In genomic region chr17:60381958-60382357, GRCh38 we compare ENCODE assay signal across 27 cellular contexts. TPM values are rescaled to one million over a fixed set of nuclear protein-coding genes. Genes with fewer than 3 reads are reported as not detected.
"Had no signal": no experiment of that assay in that cellular context is flagged by ENCODE, and none has a peak within 500 bp of the region (broad histone marks: within the 10 kb centered on the region; RNA-seq: fewer than 3 reads in every experiment).

No MANE protein-coding gene starts in this region.

- H3K27ac ChIP-seq: epithelial cell of prostate, heart left ventricle, prostate gland, testis, upper lobe of left lung had no signal

- H3K36me3 Mint-ChIP-seq: activated CD4-positive, alpha-beta memory T cell treated with anti-CD3 and anti-CD28 coated beads for 36 hours; brain; natural killer cell treated with Interleukin-12 subunit alpha and Interleukin-12 subunit beta and Interleukin-15 and Interleukin-18, amount 100 ng/mL, for 72 hours had no signal

- FAIRE-seq: islet of Langerhans, TTC549 had no signal

- H3K27ac Mint-ChIP-seq: activated B cell treated with CpG ODN at 0.5 μM for 24 hours; activated CD4-positive, alpha-beta memory T cell treated with anti-CD3 and anti-CD28 coated beads for 36 hours; activated CD4-positive, alpha-beta T cell treated with anti-CD3 and anti-CD28 coated beads for 36 hours; activated naive CD4-positive, alpha-beta T cell treated with anti-CD3 and anti-CD28 coated beads, Interleukin-2, amount 10 ng/mL, durations not matched to agents 7 days and 5 days; activated naive CD8-positive, alpha-beta T cell treated with anti-CD3 and anti-CD28 coated beads, Interleukin-2, amount 50 U/mL, for 24 hours; brain; memory B cell; stimulated activated naive B cell treated with anti-CD40 and anti-IgM and Interleukin-4, amounts not matched to agents 10 μg/mL and 1 μg/mL and 100 μg/mL, for 72 hours; T-helper 2 cell treated with Interferon-gamma antibody and Interleukin-4, amounts not matched to agents 5 μg/mL and 100 μg/mL, for 36 hours had no signal

- H3K27me3 ChIP-seq: heart left ventricle, testis, upper lobe of left lung had no signal

- H3K4me3 Mint-ChIP-seq: activated B cell treated with CpG ODN at 0.5 μM for 24 hours; activated CD4-positive, alpha-beta memory T cell treated with anti-CD3 and anti-CD28 coated beads for 36 hours; activated CD4-positive, alpha-beta T cell treated with anti-CD3 and anti-CD28 coated beads for 36 hours; activated naive CD4-positive, alpha-beta T cell treated with anti-CD3 and anti-CD28 coated beads, Interleukin-2, amount 10 ng/mL, durations not matched to agents 7 days and 5 days; activated naive CD8-positive, alpha-beta T cell treated with anti-CD3 and anti-CD28 coated beads, Interleukin-2, amount 50 U/mL, for 24 hours; brain; memory B cell; natural killer cell treated with Interleukin-12 subunit alpha and Interleukin-12 subunit beta and Interleukin-15 and Interleukin-18, amount 100 ng/mL, for 72 hours; stimulated activated naive B cell treated with anti-CD40 and anti-IgM and Interleukin-4, amounts not matched to agents 10 μg/mL and 1 μg/mL and 100 μg/mL, for 72 hours; T-helper 2 cell treated with Interferon-gamma antibody and Interleukin-4, amounts not matched to agents 5 μg/mL and 100 μg/mL, for 36 hours had no signal

- H3K36me3 ChIP-seq: prostate gland had no signal

- H3K4me1 ChIP-seq: prostate gland, testis had no signal

- H3K9me3 Mint-ChIP-seq: activated B cell treated with CpG ODN at 0.5 μM for 24 hours; activated CD4-positive, alpha-beta memory T cell treated with anti-CD3 and anti-CD28 coated beads for 36 hours; activated naive CD4-positive, alpha-beta T cell treated with anti-CD3 and anti-CD28 coated beads, Interleukin-2, amount 10 ng/mL, durations not matched to agents 7 days and 5 days; activated naive CD8-positive, alpha-beta T cell treated with anti-CD3 and anti-CD28 coated beads, Interleukin-2, amount 50 U/mL, for 24 hours; brain; memory B cell; natural killer cell treated with Interleukin-12 subunit alpha and Interleukin-12 subunit beta and Interleukin-15 and Interleukin-18, amount 100 ng/mL, for 72 hours; stimulated activated naive B cell treated with anti-CD40 and anti-IgM and Interleukin-4, amounts not matched to agents 10 μg/mL and 1 μg/mL and 100 μg/mL, for 72 hours; T-helper 2 cell treated with Interferon-gamma antibody and Interleukin-4, amounts not matched to agents 5 μg/mL and 100 μg/mL, for 36 hours had no signal

- H3K27me3 Mint-ChIP-seq: activated B cell treated with CpG ODN at 0.5 μM for 24 hours; activated CD4-positive, alpha-beta memory T cell treated with anti-CD3 and anti-CD28 coated beads for 36 hours; activated CD4-positive, alpha-beta T cell treated with anti-CD3 and anti-CD28 coated beads for 36 hours; activated naive CD4-positive, alpha-beta T cell treated with anti-CD3 and anti-CD28 coated beads, Interleukin-2, amount 10 ng/mL, durations not matched to agents 7 days and 5 days; activated naive CD8-positive, alpha-beta T cell treated with anti-CD3 and anti-CD28 coated beads, Interleukin-2, amount 50 U/mL, for 24 hours; brain; memory B cell; natural killer cell treated with Interleukin-12 subunit alpha and Interleukin-12 subunit beta and Interleukin-15 and Interleukin-18, amount 100 ng/mL, for 72 hours; stimulated activated naive B cell treated with anti-CD40 and anti-IgM and Interleukin-4, amounts not matched to agents 10 μg/mL and 1 μg/mL and 100 μg/mL, for 72 hours had no signal

- H3K9me3 ChIP-seq: heart left ventricle, prostate gland, testis, upper lobe of left lung had no signal

- DNase-seq: activated B cell treated with CpG ODN at 0.5 μM for 24 hours; activated CD4-positive, alpha-beta memory T cell treated with anti-CD3 and anti-CD28 coated beads for 36 hours; activated CD4-positive, alpha-beta T cell treated with anti-CD3 and anti-CD28 coated beads for 36 hours; activated naive CD4-positive, alpha-beta T cell treated with anti-CD3 and anti-CD28 coated beads, Interleukin-2, amount 10 ng/mL, durations not matched to agents 7 days and 5 days; activated naive CD8-positive, alpha-beta T cell treated with anti-CD3 and anti-CD28 coated beads, Interleukin-2, amount 50 U/mL, for 24 hours; activated T-cell treated with anti-CD3 and anti-CD28 coated beads, Interleukin-2, amount 50 U/mL, for 48 hours; anterior cingulate cortex; heart left ventricle; left cardiac atrium; stimulated activated CD4-positive, alpha-beta T cell treated with anti-CD3 and anti-CD28 coated beads, Interleukin-2, amount 100 ng/mL, for 48 hours; stimulated activated CD8-positive, alpha-beta memory T cell treated with anti-CD3 and anti-CD28 coated beads, Interleukin-4, amount 100 ng/mL, for 48 hours; stimulated activated naive B cell treated with anti-CD40 and anti-IgM and Interleukin-4, amounts not matched to agents 10 μg/mL and 1 μg/mL and 100 μg/mL, for 72 hours; testis; upper lobe of left lung had no signal

- H3K4me3 ChIP-seq: heart left ventricle, prostate gland, testis, upper lobe of left lung had no signal

- ATAC-seq: activated CD4-positive, alpha-beta T cell treated with anti-CD3 and anti-CD28 coated beads for 36 hours; activated naive CD8-positive, alpha-beta T cell treated with anti-CD3 and anti-CD28 coated beads, Interleukin-2, amount 50 U/mL, for 24 hours; heart left ventricle; left cardiac atrium; natural killer cell treated with Interleukin-12 subunit alpha and Interleukin-12 subunit beta and Interleukin-15 and Interleukin-18, amount 100 ng/mL, for 72 hours; stimulated activated naive B cell treated with anti-CD40 and anti-IgM and Interleukin-4, amounts not matched to agents 10 μg/mL and 1 μg/mL and 100 μg/mL, for 72 hours had no signal

RNA-seq across cellular contexts. Expression of gene CHCT1, which starts 40.3 kb away (rescaled TPM):
- total RNA-seq: activated CD4-positive, alpha-beta memory T cell treated with anti-CD3 and anti-CD28 coated beads for 36 hours; cardiac septum; chondrocyte; fibroblast of villous mesenchyme; left cardiac atrium; lower leg skin; natural killer cell treated with Interleukin-12 subunit alpha and Interleukin-12 subunit beta and Interleukin-15 and Interleukin-18, amount 100 ng/mL, for 72 hours; osteocyte had no signal
- polyA plus RNA-seq: heart left ventricle had no signal
